11 cellular contexts compared by ENCODE assay signal in the genomic region with DNA sequence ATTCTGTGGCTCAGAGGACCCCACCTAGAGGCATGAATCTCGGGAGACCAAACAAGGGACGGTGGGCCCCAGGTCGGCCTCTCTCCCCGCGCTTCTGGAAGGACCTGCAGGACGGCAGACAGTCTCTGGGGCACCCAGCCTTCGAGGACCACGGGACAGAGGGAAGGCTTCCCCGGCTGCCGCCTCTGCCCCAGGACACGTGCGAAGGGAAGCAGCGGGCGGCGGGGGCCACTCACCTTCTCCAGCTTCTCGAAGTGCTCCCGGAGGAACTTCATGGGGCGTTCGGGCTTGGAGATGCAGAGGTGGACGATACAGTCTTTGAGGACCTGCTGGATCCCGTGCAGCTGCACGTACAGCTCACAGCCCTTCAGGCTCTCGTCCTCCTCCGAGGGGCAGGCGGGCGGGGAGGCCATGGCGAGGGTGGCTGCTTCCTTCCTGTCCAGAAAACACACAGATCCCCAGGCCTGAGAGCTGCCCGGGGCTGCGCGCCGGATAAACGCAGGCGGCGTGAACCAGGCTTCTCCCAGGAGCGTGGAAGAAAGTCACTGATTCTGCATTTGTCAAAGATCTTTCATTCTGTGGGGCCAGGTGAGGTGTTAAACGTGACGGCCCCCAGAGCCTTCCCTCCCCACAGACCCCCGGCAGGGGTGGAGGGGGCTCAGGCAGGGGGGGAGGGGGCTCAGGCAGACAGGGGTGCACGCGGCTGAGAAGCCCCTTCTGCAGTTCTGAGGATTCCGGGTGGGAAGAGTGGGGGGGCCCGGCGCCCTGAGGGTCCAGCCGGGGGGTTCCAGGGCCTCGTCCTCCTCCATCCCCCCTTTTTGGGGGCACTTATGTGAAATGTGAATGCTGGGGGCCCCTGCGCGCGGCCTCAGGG. TPM values are rescaled to one million over a fixed set of nuclear protein-coding genes. Genes with fewer than 3 reads are reported as not detected.
DNase-seq lines count a peak whose midpoint lies in the region; ATAC-seq and TF ChIP-seq lines count a peak whose summit lies in the region.
"Had no signal": no experiment of that assay in that cellular context is flagged by ENCODE, and none has a peak within 500 bp of the region (broad histone marks: within the 10 kb centered on the region; RNA-seq: fewer than 3 reads in every experiment).

No MANE protein-coding gene starts in this region.

- intact Hi-C loops in lower leg skin (cut with DNase I; ENCODE audit: low total_unique reads) (no loop called here), spleen (cut with DNase I; ENCODE audit: low total_unique reads) (no loop called here)

- peak overlapping the region; percentile 78 for H3K4me2 ChIP-seq in SK-N-SH
- H3K4me2 ChIP-seq: A549 had no signal

- H3K4me3 ChIP-seq in SK-N-SH (ENCODE audit: low read depth in 2 of 2, low read length in 1 of 2) (peak overlapping the region; percentile 56 to 69), cardiac fibroblast (replicated peaks in 1 of 2; ENCODE audit: low read depth in 2 of 2, low read length in 2 of 2) (peak overlapping the region; percentile 36 to 51), lower leg skin (ENCODE audit: low read depth, poor library complexity, severe bottlenecking) (peak overlapping the region; percentile 4), spleen (peak overlapping the region; percentile 29 to 74 (median 46))
- H3K4me3 ChIP-seq: A549, GM12878, K562 had no signal

- H4K20me1 ChIP-seq in SK-N-SH (ENCODE audit: insufficient read depth): no peaks in the 10 kb centered on the region

- TF ChIP-seq EP300 in SK-N-SH (IDR thresholded peaks at IDR 0.05; ENCODE audit: borderline replicate concordance in 1 of 2, low read depth in 1 of 2, low read length in 1 of 2): no peak

- H2AFZ ChIP-seq in SK-N-SH (ENCODE audit: low read depth): 0 out of 2 replicates have a peak overlapping the region, but pooled peaks have one; percentile 58

- H3K27me3 ChIP-seq in SK-N-SH (ENCODE audit: insufficient read depth) (no peaks in the 10 kb centered on the region), spleen (replicated peaks in 1 of 7) (peaks cover 0 to 18% (median 0%) of the 10 kb centered on the region in 7 donors)

- H3F3A ChIP-seq in SK-N-SH (replicated peaks; ENCODE audit: insufficient read depth): no peaks in the 10 kb centered on the region

- CTCF ChIA-PET in SK-N-SH (lab: Yijun Ruan, JAX): interaction anchor here (1.0 to 1.7 kb wide), 5 partner anchors 8 to 162 kb away, joined by 3 to 5 read pairs (median 4); no protein-coding TSS in a partner anchor

- DNase-seq in SK-N-SH: peak; percentile 81
- peak in 1 of 2 donors; percentile 18 for DNase-seq in cardiac fibroblast (ENCODE audit: low read depth in 2 of 2)
- DNase-seq in lower leg skin (ENCODE audit: low spot score in 2 of 2): peak in 1 of 2 donors; percentile 86
- peak; percentile 81 for DNase-seq in spleen
- no peak for DNase-seq in NCI-H1436 (lab: John Stamatoyannopoulos, UW)
- DNase-seq in DMS79 treated with DMSO at 0.1 percent for 48 hours (lab: John Stamatoyannopoulos, UW): no peak
- no peak for DNase-seq in GM13976 (ENCODE audit: low spot score)

- peak overlapping the region; percentile 64 for H3K9ac ChIP-seq in SK-N-SH

- H3K36me3 ChIP-seq in SK-N-SH (replicated peaks in 1 of 2; ENCODE audit: control insufficient read depth in 1 of 2, insufficient read depth in 2 of 2, low read length in 1 of 2) (no peaks in the 10 kb centered on the region), spleen (peaks cover 0 to 4% (median 0%) of the 10 kb centered on the region in 6 donors)

- H3K9me3 ChIP-seq in SK-N-SH (no peaks in the 10 kb centered on the region), spleen (no peaks in the 10 kb centered on the region)
- H3K9me3 ChIP-seq: A549 had no signal

- TF ChIP-seq CTCF in SK-N-SH (IDR thresholded peaks at IDR 0.05) (no peak), cardiac fibroblast (IDR thresholded peaks at IDR 0.05; ENCODE audit: low read depth, low read length) (no peak), lower leg skin (IDR thresholded peaks at IDR 0.05) (no peak), spleen (IDR thresholded peaks at IDR 0.05 in 8 of 11, conservative IDR thresholded peaks at IDR 0.05 in 3 of 11) (no peak), GM13976 (IDR thresholded peaks at IDR 0.05; ENCODE audit: borderline replicate concordance, control extremely low read depth, extremely low read depth, insufficient read depth, missing control alignments) (no peak)

- H3K27ac ChIP-seq in SK-N-SH (ENCODE audit: low read depth in 2 of 2, low read length in 1 of 2): peak overlapping the region in 1 of 2 experiments; percentile 64; a peak in 1 of 4 replicates
- H3K27ac ChIP-seq in spleen: peak overlapping the region; percentile 10 to 83 (median 76)
- H3K27ac ChIP-seq: A549 had no signal

- ATAC-seq in SK-N-SH treated with all-trans-retinoic acid at 6 μM for 48 hours: no peak
- ATAC-seq: A549, GM12878, K562 had no signal

- TF ChIP-seq RAD21 in SK-N-SH (IDR thresholded peaks at IDR 0.05; ENCODE audit: low read length): no peak

- no peak for TF ChIP-seq POLR2A in lower leg skin (IDR thresholded peaks at IDR 0.05)
- no peak for TF ChIP-seq POLR2A in spleen (IDR thresholded peaks at IDR 0.05)

- POLR2A ChIA-PET in SK-N-SH (lab: Yijun Ruan, JAX): interaction anchor here (0.6 to 1.2 kb wide), 4 partner anchors 46 to 80 kb away, joined by 3 to 4 read pairs (median 4); no protein-coding TSS in a partner anchor

- in situ Hi-C loops in GM13976 (cut with MboI; ENCODE audit: low sequenced_read_pairs, unreplicated experiment): no loop called here

- 80% methylated on average over 41 of the region's 48 CpGs for WGBS in SK-N-SH (ENCODE audit: low lambda C conversion rate)
- 61% methylated on average over 42 to 44 of the region's 48 CpGs for WGBS in lower leg skin, 2 donors
- 45 to 61% (median 59%) methylated on average over 44 to 48 of the region's 48 CpGs for WGBS in spleen, 5 donors

- no peaks in the 10 kb centered on the region for H3K79me2 ChIP-seq in SK-N-SH (ENCODE audit: insufficient read depth)

- no peaks in the 10 kb centered on the region for H3K9me2 ChIP-seq in SK-N-SH

- peaks cover 0 to 12% of the 10 kb centered on the region in 2 experiments; a peak in 2 of 4 replicates for H3K4me1 ChIP-seq in SK-N-SH (ENCODE audit: control insufficient read depth in 1 of 2, insufficient read depth in 2 of 2, low read depth in 1 of 2, low read length in 1 of 2)
- H3K4me1 ChIP-seq in spleen: peaks cover 0 to 32% (median 4%) of the 10 kb centered on the region in 6 donors
- H3K4me1 ChIP-seq: A549 had no signal

TF ChIP-seq in SK-N-SH, 30 proteins besides CTCF, POLR2A, EP300 and RAD21:
- TF ChIP-seq RFX5 (IDR thresholded peaks at IDR 0.05; ENCODE audit: low read length) (no peak), FOXM1 (IDR thresholded peaks at IDR 0.05; ENCODE audit: low read depth) (no peak), NFIC (IDR thresholded peaks at IDR 0.05; ENCODE audit: borderline replicate concordance) (no peak)
- TF ChIP-seq, protein P1, sequence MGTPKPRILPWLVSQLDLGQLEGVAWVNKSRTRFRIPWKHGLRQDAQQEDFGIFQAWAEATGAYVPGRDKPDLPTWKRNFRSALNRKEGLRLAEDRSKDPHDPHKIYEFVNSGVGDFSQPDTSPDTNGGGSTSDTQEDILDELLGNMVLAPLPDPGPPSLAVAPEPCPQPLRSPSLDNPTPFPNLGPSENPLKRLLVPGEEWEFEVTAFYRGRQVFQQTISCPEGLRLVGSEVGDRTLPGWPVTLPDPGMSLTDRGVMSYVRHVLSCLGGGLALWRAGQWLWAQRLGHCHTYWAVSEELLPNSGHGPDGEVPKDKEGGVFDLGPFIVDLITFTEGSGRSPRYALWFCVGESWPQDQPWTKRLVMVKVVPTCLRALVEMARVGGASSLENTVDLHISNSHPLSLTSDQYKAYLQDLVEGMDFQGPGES (IDR thresholded peaks at IDR 0.05; ENCODE audit: low read depth, low read length): no peak

TF ChIP-seq in SK-N-SH treated with all-trans-retinoic acid at 6 μM for 48 hours, 23 proteins besides CTCF, POLR2A, EP300 and RAD21:
- TF ChIP-seq TCF4 (CRISPR knock-in tag; IDR thresholded peaks at IDR 0.05; ENCODE audit: borderline replicate concordance): no peak
- no peak for TF ChIP-seq ZNF70 (CRISPR knock-in tag; IDR thresholded peaks at IDR 0.05)
- no peak for TF ChIP-seq PPARA (CRISPR knock-in tag; IDR thresholded peaks at IDR 0.05; ENCODE audit: borderline replicate concordance)
- no peak for TF ChIP-seq ZC3H10 (CRISPR knock-in tag; IDR thresholded peaks at IDR 0.05)
TF ChIP-seq in SK-N-SH treated with all-trans-retinoic acid at 6 μM for 48 hours: peak in this region for 0.

RNA-seq across cellular contexts. Expression of a gene that starts 15.2 kb away (rescaled TPM):
- polyA plus RNA-seq in SK-N-SH (2012; rRNA removed) (51.8 and 58.5 TPM in 2 replicates), spleen (1 to 10 TPM; 7.5 to 8.4 (median 7.7) TPM)
- polyA plus RNA-seq in SK-N-SH (2012; cell fraction: cytosol; rRNA removed): 29.0 and 41.8 TPM in 2 replicates
- 74.3 and 79.4 TPM in 2 replicates for polyA plus RNA-seq in SK-N-SH (2012; cell fraction: nucleus; rRNA removed)
- total RNA-seq in lower leg skin (10 to 100 TPM; 19.0 to 25.3 (median 24.1) TPM), spleen (10 to 100 TPM; 13.7 to 22.4 (median 21.2) TPM)

RNA-seq across cellular contexts. Expression of a gene that starts 15.8 kb away (rescaled TPM):
- 50.5 and 63.7 TPM in 2 replicates for polyA plus RNA-seq in SK-N-SH (2012; rRNA removed)
- polyA plus RNA-seq in SK-N-SH (2012; cell fraction: cytosol; rRNA removed): 43.8 and 69.6 TPM in 2 replicates
- polyA plus RNA-seq in SK-N-SH (2012; cell fraction: nucleus; rRNA removed): 55.8 and 70.9 TPM in 2 replicates
- total RNA-seq in lower leg skin: 10 to 100 TPM in 3 of 4 donors, 1 to 10 TPM in 1; 7.8 to 16.9 (median 15.0) TPM
- total RNA-seq in spleen: 10 to 100 TPM; 20.8 to 39.5 (median 23.8) TPM
- 10 to 100 TPM in 2 of 3 donors, 1 to 10 TPM in 1; 9.9 to 30.2 (median 13.9) TPM for polyA plus RNA-seq in spleen

Comparison
In these comparisons a context has a peak if more than half of its experiments do, and no peak if none do; other contexts are left out.
1. DNase-seq: peak in SK-N-SH (single experiment) and spleen (single experiment); none in NCI-H1436 (single experiment), DMS79 treated with DMSO at 0.1 percent for 48 hours (single experiment) and GM13976 (single experiment).
2. H3K4me3 ChIP-seq: peak in every context shown above with its lines; median percentile 62 in SK-N-SH; 46 in spleen; 44 in cardiac fibroblast; 4 in lower leg skin.